8 cellular contexts compared by ENCODE assay signal in genomic region chr12:99985129-99985570, GRCh38. TPM values are rescaled to one million over a fixed set of nuclear protein-coding genes. Genes with fewer than 3 reads are reported as not detected.
DNase-seq lines count a peak whose midpoint lies in the region; ATAC-seq and TF ChIP-seq lines count a peak whose summit lies in the region.

No MANE protein-coding gene starts in this region.

- no peak for DNase-seq in activated T-cell treated with anti-CD3 and anti-CD28 coated beads, Interleukin-2, amount 50 U/mL, for 72 hours
- DNase-seq in activated T-cell treated with anti-CD3 and anti-CD28 coated beads for 4 hours (no peak), astrocyte of the cerebellum (ENCODE audit: low read depth) (no peak), right lobe of liver (no peak), type B pancreatic cell (ENCODE audit: extremely low spot score, unreplicated experiment) (no peak), T1000 (lab: John Stamatoyannopoulos, UW) (no peak), SKM-1 (lab: John Stamatoyannopoulos, UW; ENCODE audit: unreplicated experiment) (no peak)
- DNase-seq in Jurkat, Clone E6-1 (ENCODE audit: low read depth, low spot score) = no peak

- ATAC-seq in activated T-cell treated with anti-CD3 and anti-CD28 coated beads, Interleukin-2, amount 50 U/mL, for 72 hours (replicated peaks in 1 of 2) = peak in 1 of 2 donors; percentile 24
- ATAC-seq in right lobe of liver = peak in 1 of 4 donors; percentile 25

- no peaks in the 10 kb centered on the region for H3K9me3 ChIP-seq in right lobe of liver

- TF ChIP-seq CTCF in astrocyte of the cerebellum (IDR thresholded peaks at IDR 0.05; ENCODE audit: low read depth, low read length, missing control alignments) (no peak), right lobe of liver (IDR thresholded peaks at IDR 0.05) (no peak), type B pancreatic cell (conservative IDR thresholded peaks at IDR 0.05) (no peak)

- intact Hi-C loops in right lobe of liver (cut with DNase I) = no loop called here

- WGBS in right lobe of liver (ENCODE audit: insufficient coverage, low coverage, low lambda C conversion rate, missing lambda C conversion rate) = 9% methylated on average over 8 of the region's 10 CpGs

- no peak overlapping the region for H3K27ac ChIP-seq in right lobe of liver

- H3K4me3 Mint-ChIP-seq in activated T-cell treated with anti-CD3 and anti-CD28 coated beads, Interleukin-2, amount 50 U/mL, for 72 hours = peak overlapping the region; percentile 74 to 84
- peak overlapping the region; percentile 88 for H3K4me3 Mint-ChIP-seq in type B pancreatic cell

- H3K4me1 ChIP-seq in right lobe of liver = no peaks in the 10 kb centered on the region

- no peaks in the 10 kb centered on the region for H3K27me3 ChIP-seq in right lobe of liver

- peaks cover 54% of the 10 kb centered on the region for H3K27me3 Mint-ChIP-seq in activated T-cell treated with anti-CD3 and anti-CD28 coated beads, Interleukin-2, amount 50 U/mL, for 72 hours (ENCODE audit: low read depth)
- H3K27me3 Mint-ChIP-seq in type B pancreatic cell = peaks cover 58% of the 10 kb centered on the region

- H3K27ac Mint-ChIP-seq in activated T-cell treated with anti-CD3 and anti-CD28 coated beads, Interleukin-2, amount 50 U/mL, for 72 hours = no peak overlapping the region
- H3K27ac Mint-ChIP-seq in type B pancreatic cell = peak overlapping the region; percentile 16

- H3K4me3 ChIP-seq in Jurkat, Clone E6-1 (ENCODE audit: low read length) = peak overlapping the region; percentile 44
- H3K4me3 ChIP-seq in astrocyte of the cerebellum (ENCODE audit: low read depth, low read length) = peak overlapping the region; percentile 63
- peak overlapping the region; percentile 48 to 53 (median 48) for H3K4me3 ChIP-seq in right lobe of liver

- H3K36me3 Mint-ChIP-seq in activated T-cell treated with anti-CD3 and anti-CD28 coated beads, Interleukin-2, amount 50 U/mL, for 72 hours (ENCODE audit: insufficient read depth in 2 of 2) = no peaks in the 10 kb centered on the region
- no peaks in the 10 kb centered on the region for H3K36me3 Mint-ChIP-seq in type B pancreatic cell

- no peaks in the 10 kb centered on the region for H3K36me3 ChIP-seq in right lobe of liver

- in situ Hi-C loops in astrocyte of the cerebellum (cut with HindIII; ENCODE audit: low sequenced_read_pairs) = no loop called here

- TF ChIP-seq POLR2A in right lobe of liver (IDR thresholded peaks at IDR 0.05) = no peak

- no peaks in the 10 kb centered on the region for H3K9me3 Mint-ChIP-seq in activated T-cell treated with anti-CD3 and anti-CD28 coated beads, Interleukin-2, amount 50 U/mL, for 72 hours
- H3K9me3 Mint-ChIP-seq in type B pancreatic cell = no peaks in the 10 kb centered on the region

- peaks cover 8% of the 10 kb centered on the region for H3K4me1 Mint-ChIP-seq in activated T-cell treated with anti-CD3 and anti-CD28 coated beads, Interleukin-2, amount 50 U/mL, for 72 hours (ENCODE audit: low read depth)
- H3K4me1 Mint-ChIP-seq in type B pancreatic cell (ENCODE audit: unreplicated experiment) = peaks cover 6% of the 10 kb centered on the region

RNA-seq across cellular contexts. Expression of gene ANKS1B, which starts 0.4 kb away (rescaled TPM):
- total RNA-seq in activated T-cell treated with anti-CD3 and anti-CD28 coated beads, Interleukin-2, amount 50 U/mL, for 72 hours = under 1 TPM; 0.19 to 0.63 TPM
- polyA plus RNA-seq in Jurkat, Clone E6-1 (2012; ENCODE audit: insufficient read depth, insufficient read length) = not detected
- total RNA-seq in right lobe of liver = 1 to 10 TPM in 1 of 6 experiments, under 1 TPM in 4, not detected in 1; 0.17 to 1.9 (median 0.44) TPM
- total RNA-seq in type B pancreatic cell (ENCODE audit: low replicate concordance) = 4.7 and 7.6 TPM in 2 replicates
